ENCODE assay signal across 8 cellular contexts in the genomic region with DNA sequence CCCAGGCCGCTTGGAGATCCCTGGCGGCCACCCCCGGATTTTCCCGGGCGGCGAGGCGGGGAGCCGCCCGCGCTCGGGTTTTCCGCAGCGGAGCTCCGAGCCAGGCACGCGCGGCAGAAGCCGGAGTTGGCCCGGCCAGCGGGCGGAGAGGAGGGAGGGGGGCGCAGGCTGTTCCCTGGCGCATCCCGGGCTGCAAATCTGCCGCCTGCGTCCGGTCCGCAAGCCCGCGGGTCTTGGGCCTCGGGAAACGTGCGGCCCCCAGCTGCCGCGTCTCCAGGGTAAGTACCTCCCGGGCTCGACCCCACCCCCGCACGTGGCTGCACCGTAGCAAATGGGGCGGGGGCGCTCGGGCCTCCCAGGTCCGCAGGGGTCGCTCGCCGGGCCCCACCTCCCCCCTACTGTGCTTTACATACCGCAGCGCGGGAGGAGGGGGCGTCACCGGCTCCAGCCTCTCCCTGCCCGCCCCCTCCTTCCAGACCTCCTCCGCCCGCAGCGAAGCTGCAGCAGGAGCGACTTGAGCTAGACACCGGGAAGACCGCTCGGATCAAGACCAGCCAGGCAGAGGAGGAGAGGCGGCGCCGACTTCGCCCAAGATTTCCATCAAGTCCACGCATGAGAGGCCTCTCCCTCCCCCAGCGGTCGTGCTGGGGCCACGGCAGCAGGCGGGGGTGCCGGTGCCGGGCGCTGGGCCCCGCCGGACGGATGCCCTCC. TPM values are rescaled to one million over a fixed set of nuclear protein-coding genes. Genes with fewer than 3 reads are reported as not detected.
DNase-seq lines count a peak whose midpoint lies in the region; ATAC-seq and TF ChIP-seq lines count a peak whose summit lies in the region.

No MANE protein-coding gene starts in this region.

- no peaks in the 10 kb centered on the region for H3K9me3 Mint-ChIP-seq in HFFc6
- no peaks in the 10 kb centered on the region for H3K9me3 Mint-ChIP-seq in memory B cell

- intact Hi-C loops in A673 (cut with micrococcal nuclease; ENCODE audit: unreplicated experiment) (loop anchor here (5.0 kb wide), 2 partner anchors 225 to 240 kb away; no protein-coding TSS in a partner anchor), dorsolateral prefrontal cortex (cut with DNase I) (no loop called here), aorta (cut with DNase I) (loop anchor here (2.0 to 5.0 kb wide), 4 partner anchors 59 to 235 kb away; a partner anchor contains a TSS)

- H3K9me3 ChIP-seq in A673 (ENCODE audit: low read depth, low read length, poor library complexity, severe bottlenecking): no peaks in the 10 kb centered on the region
- H3K9me3 ChIP-seq in aorta (ENCODE audit: control insufficient read depth, low read length): no peaks in the 10 kb centered on the region

- H3K4me3 ChIP-seq in A673 (ENCODE audit: low read depth, low read length, poor library complexity, severe bottlenecking) (peak overlapping the region; percentile 50), dorsolateral prefrontal cortex (peak overlapping the region; percentile 25 to 73 (median 58)), aorta (ENCODE audit: low read length in 2 of 2) (peak overlapping the region; percentile 13 to 61)

- peak; percentile 55 for DNase-seq in A673 (ENCODE audit: low spot score)
- no peak for DNase-seq in HFFc6
- peak in 2 of 10 donors; percentile 17 to 56 for DNase-seq in dorsolateral prefrontal cortex
- no peak for DNase-seq in memory B cell (ENCODE audit: low spot score in 2 of 2)
- peak; percentile 74 to 85 for DNase-seq in aorta
- DNase-seq in RKO (ENCODE audit: low spot score): no peak

- H3K27me3 ChIP-seq in A673 (replicated peaks; ENCODE audit: insufficient read depth, low read depth, low read length, poor library complexity) (no peaks in the 10 kb centered on the region), dorsolateral prefrontal cortex (peaks cover 0 to 63% (median 27%) of the 10 kb centered on the region in 45 donors), aorta (ENCODE audit: control insufficient read depth in 1 of 2, insufficient read depth in 2 of 2, low read length in 1 of 2) (no peaks in the 10 kb centered on the region)

- no peak for TF ChIP-seq CTCF in A673 (conservative IDR thresholded peaks at IDR 0.05; ENCODE audit: low read depth, low read length)
- TF ChIP-seq CTCF in HFFc6 (IDR thresholded peaks at IDR 0.05): no peak
- no peak for TF ChIP-seq CTCF in dorsolateral prefrontal cortex (IDR thresholded peaks at IDR 0.05 in 54 of 56, conservative IDR thresholded peaks at IDR 0.05 in 2 of 56; ENCODE audit: low read depth in 1 of 56, partially characterized antibody in 56 of 56)

- H3K36me3 ChIP-seq in A673 (ENCODE audit: insufficient read depth, low read length, poor library complexity, severe bottlenecking): peaks cover 20% of the 10 kb centered on the region
- H3K36me3 ChIP-seq in aorta (ENCODE audit: control insufficient read depth in 1 of 2, insufficient read depth in 2 of 2, low read length in 1 of 2): no peaks in the 10 kb centered on the region

- CTCF ChIA-PET in A673 (lab: Charles Lee): interaction anchor here (0.5 to 1.6 kb wide), 5 partner anchors 28 to 240 kb away, joined by 3 to 8 read pairs (median 6); no protein-coding TSS in a partner anchor

- 0 to 1% methylated on average over 30 to 75 of the region's 75 CpGs for WGBS in aorta, 2 donors

- POLR2A ChIA-PET in A673 (lab: Charles Lee; ENCODE audit: low non-redundant PET): interaction anchor here (0.5 kb wide), 1 partner anchor 237 kb away, joined by 4 read pairs; no protein-coding TSS in a partner anchor

- peak overlapping the region; percentile 86 for H3K4me3 Mint-ChIP-seq in HFFc6
- peak overlapping the region; percentile 41 for H3K4me3 Mint-ChIP-seq in memory B cell

- H3K4me1 ChIP-seq in A673 (ENCODE audit: insufficient read depth, low read length, poor library complexity, severe bottlenecking): peaks cover 9% of the 10 kb centered on the region
- H3K4me1 ChIP-seq in aorta (ENCODE audit: control insufficient read depth in 1 of 2, insufficient read depth in 2 of 2, low read length in 2 of 2): no peaks in the 10 kb centered on the region

- ATAC-seq in memory B cell (ENCODE audit: low read depth) (no peak), aorta (ENCODE audit: low FRiP score) (peak; percentile 1), HG03196 (IDR thresholded peaks at IDR 0.05; ENCODE audit: unreplicated experiment) (no peak), GM18868 (IDR thresholded peaks at IDR 0.05; ENCODE audit: unreplicated experiment) (no peak)

- H3K27ac Mint-ChIP-seq in HFFc6 (peak overlapping the region; percentile 94), memory B cell (no peak overlapping the region)

- BruUV-seq in A673 (replicated peaks; lab: Mats Ljungman, UMichigan): no TSS peak

- no peak overlapping the region for H3K27ac ChIP-seq in A673 (ENCODE audit: low read depth, low read length, poor library complexity, severe bottlenecking)
- H3K27ac ChIP-seq in dorsolateral prefrontal cortex: peak overlapping the region in 34 of 59 donors; percentile 6 to 88 (median 50)
- peak overlapping the region; percentile 88 to 89 for H3K27ac ChIP-seq in aorta (ENCODE audit: low read depth in 1 of 2, low read length in 2 of 2)

- H3K36me3 Mint-ChIP-seq in HFFc6 (ENCODE audit: low read depth) (no peaks in the 10 kb centered on the region), memory B cell (peaks cover 16% of the 10 kb centered on the region)

- H3K27me3 Mint-ChIP-seq in HFFc6 (ENCODE audit: insufficient read depth) (peaks cover 4% of the 10 kb centered on the region), memory B cell (peaks cover 10% of the 10 kb centered on the region)

- H3K4me1 Mint-ChIP-seq in HFFc6 (ENCODE audit: low read depth) (peaks cover 21% of the 10 kb centered on the region), memory B cell (peaks cover 15% of the 10 kb centered on the region)

RNA-seq across cellular contexts. Expression of a gene that starts 1.6 kb away (rescaled TPM):
- total RNA-seq in A673 (2021) (1.1 and 1.3 TPM in 2 replicates), dorsolateral prefrontal cortex (1 to 10 TPM in 112 of 120 experiments, under 1 TPM in 8; 0.59 to 5.3 (median 1.9) TPM), aorta (10 to 100 TPM; 18.2 to 18.9 TPM)
- 10 to 100 TPM; 12.7 to 15.4 (median 13.6) TPM for total RNA-seq in HFFc6 (2021; fragmentation: NEBNext Ultra II Directional; extraction: Animal tissue kit (Norgen Biotek cat#: 25700))
- polyA plus RNA-seq in aorta: 10 to 100 TPM in 1 of 2 donors, 1 to 10 TPM in 1; 5.4 to 13.0 TPM

RNA-seq across cellular contexts. Expression of a gene that starts 59.6 kb away (rescaled TPM):
- total RNA-seq in A673 (2021) (104 and 116 TPM in 2 replicates), dorsolateral prefrontal cortex (10 to 100 TPM; 52.7 to 84.2 (median 65.8) TPM), aorta (10 to 100 TPM; 85.0 to 85.6 TPM)
- 10 to 100 TPM; 47.6 to 54.5 (median 51.5) TPM for total RNA-seq in HFFc6 (2021; fragmentation: NEBNext Ultra II Directional; extraction: Animal tissue kit (Norgen Biotek cat#: 25700))
- 10 to 100 TPM; 57.6 to 76.0 TPM for polyA plus RNA-seq in aorta

Comparison
In these comparisons a context has a peak if more than half of its experiments do, and no peak if none do; other contexts are left out.
1. DNase-seq: peak in A673 (single experiment) and aorta (2 of 2); none in HFFc6 (single experiment), memory B cell (0 of 2) and RKO (single experiment).
2. intact Hi-C loops: an anchor here in A673 (5.0 kb wide) and aorta (2.0 to 5.0 kb wide); none called in dorsolateral prefrontal cortex.
3. Peak in every context shown above with its lines, with median percentiles within 50 percentile points of each other: H3K4me3 ChIP-seq.